1 cellular context compared by ENCODE assay signal in the genomic region with DNA sequence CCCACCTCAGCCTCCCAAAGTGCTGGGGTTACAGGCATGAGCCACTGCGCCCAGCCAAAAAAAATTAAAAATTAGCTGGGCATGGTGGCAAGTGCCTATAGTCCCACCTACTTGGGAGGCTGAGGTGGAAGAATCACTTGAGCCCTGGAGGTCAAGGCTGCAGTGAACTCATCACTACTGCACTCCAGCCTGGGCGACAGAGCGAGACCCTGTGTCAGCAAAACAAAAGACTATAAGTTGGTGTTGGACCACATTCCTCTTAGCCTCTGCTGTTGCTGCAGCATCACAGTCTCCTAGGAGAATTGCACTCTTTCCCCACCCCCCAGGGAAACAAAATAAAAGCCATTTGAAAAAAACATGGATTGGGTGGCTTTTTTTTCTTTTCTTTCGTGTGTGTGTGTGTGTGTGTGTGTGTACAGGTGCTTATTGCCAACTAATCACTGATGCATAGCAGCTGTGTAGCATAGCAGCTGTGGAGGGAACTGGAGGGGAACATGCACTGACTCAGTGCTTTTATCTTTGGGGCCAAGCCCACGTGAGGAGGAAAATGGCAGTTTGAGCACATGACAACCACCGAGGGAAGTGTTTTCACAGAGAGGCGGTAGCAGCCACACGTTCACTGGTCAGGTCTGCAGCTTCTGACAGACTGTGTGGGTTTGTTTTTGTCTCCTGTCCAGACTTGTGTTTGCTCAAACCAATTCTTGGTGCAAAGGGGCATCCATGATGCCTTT.
A peak's percentile ranks its signal among the peaks of the same experiment; 100 is the strongest.
TF ChIP-seq lines count a peak whose summit lies in the region.

No MANE protein-coding gene starts in this region.

TF ChIP-seq in K562, 482 proteins besides CTCF, POLR2A, EP300 and RAD21 (continued from another document and continues in another):
- TF ChIP-seq, protein P1, sequence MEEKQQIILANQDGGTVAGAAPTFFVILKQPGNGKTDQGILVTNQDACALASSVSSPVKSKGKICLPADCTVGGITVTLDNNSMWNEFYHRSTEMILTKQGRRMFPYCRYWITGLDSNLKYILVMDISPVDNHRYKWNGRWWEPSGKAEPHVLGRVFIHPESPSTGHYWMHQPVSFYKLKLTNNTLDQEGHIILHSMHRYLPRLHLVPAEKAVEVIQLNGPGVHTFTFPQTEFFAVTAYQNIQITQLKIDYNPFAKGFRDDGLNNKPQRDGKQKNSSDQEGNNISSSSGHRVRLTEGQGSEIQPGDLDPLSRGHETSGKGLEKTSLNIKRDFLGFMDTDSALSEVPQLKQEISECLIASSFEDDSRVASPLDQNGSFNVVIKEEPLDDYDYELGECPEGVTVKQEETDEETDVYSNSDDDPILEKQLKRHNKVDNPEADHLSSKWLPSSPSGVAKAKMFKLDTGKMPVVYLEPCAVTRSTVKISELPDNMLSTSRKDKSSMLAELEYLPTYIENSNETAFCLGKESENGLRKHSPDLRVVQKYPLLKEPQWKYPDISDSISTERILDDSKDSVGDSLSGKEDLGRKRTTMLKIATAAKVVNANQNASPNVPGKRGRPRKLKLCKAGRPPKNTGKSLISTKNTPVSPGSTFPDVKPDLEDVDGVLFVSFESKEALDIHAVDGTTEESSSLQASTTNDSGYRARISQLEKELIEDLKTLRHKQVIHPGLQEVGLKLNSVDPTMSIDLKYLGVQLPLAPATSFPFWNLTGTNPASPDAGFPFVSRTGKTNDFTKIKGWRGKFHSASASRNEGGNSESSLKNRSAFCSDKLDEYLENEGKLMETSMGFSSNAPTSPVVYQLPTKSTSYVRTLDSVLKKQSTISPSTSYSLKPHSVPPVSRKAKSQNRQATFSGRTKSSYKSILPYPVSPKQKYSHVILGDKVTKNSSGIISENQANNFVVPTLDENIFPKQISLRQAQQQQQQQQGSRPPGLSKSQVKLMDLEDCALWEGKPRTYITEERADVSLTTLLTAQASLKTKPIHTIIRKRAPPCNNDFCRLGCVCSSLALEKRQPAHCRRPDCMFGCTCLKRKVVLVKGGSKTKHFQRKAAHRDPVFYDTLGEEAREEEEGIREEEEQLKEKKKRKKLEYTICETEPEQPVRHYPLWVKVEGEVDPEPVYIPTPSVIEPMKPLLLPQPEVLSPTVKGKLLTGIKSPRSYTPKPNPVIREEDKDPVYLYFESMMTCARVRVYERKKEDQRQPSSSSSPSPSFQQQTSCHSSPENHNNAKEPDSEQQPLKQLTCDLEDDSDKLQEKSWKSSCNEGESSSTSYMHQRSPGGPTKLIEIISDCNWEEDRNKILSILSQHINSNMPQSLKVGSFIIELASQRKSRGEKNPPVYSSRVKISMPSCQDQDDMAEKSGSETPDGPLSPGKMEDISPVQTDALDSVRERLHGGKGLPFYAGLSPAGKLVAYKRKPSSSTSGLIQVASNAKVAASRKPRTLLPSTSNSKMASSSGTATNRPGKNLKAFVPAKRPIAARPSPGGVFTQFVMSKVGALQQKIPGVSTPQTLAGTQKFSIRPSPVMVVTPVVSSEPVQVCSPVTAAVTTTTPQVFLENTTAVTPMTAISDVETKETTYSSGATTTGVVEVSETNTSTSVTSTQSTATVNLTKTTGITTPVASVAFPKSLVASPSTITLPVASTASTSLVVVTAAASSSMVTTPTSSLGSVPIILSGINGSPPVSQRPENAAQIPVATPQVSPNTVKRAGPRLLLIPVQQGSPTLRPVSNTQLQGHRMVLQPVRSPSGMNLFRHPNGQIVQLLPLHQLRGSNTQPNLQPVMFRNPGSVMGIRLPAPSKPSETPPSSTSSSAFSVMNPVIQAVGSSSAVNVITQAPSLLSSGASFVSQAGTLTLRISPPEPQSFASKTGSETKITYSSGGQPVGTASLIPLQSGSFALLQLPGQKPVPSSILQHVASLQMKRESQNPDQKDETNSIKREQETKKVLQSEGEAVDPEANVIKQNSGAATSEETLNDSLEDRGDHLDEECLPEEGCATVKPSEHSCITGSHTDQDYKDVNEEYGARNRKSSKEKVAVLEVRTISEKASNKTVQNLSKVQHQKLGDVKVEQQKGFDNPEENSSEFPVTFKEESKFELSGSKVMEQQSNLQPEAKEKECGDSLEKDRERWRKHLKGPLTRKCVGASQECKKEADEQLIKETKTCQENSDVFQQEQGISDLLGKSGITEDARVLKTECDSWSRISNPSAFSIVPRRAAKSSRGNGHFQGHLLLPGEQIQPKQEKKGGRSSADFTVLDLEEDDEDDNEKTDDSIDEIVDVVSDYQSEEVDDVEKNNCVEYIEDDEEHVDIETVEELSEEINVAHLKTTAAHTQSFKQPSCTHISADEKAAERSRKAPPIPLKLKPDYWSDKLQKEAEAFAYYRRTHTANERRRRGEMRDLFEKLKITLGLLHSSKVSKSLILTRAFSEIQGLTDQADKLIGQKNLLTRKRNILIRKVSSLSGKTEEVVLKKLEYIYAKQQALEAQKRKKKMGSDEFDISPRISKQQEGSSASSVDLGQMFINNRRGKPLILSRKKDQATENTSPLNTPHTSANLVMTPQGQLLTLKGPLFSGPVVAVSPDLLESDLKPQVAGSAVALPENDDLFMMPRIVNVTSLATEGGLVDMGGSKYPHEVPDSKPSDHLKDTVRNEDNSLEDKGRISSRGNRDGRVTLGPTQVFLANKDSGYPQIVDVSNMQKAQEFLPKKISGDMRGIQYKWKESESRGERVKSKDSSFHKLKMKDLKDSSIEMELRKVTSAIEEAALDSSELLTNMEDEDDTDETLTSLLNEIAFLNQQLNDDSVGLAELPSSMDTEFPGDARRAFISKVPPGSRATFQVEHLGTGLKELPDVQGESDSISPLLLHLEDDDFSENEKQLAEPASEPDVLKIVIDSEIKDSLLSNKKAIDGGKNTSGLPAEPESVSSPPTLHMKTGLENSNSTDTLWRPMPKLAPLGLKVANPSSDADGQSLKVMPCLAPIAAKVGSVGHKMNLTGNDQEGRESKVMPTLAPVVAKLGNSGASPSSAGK (IDR thresholded peaks at IDR 0.05): peak; percentile 92
- TF ChIP-seq FOSL1 (tag; conservative IDR thresholded peaks at IDR 0.05) (peak; percentile 79), HDGF (IDR thresholded peaks at IDR 0.05) (no peak), COPS2 (conservative IDR thresholded peaks at IDR 0.05) (no peak), MYBL2 (IDR thresholded peaks at IDR 0.05; ENCODE audit: low read depth) (peak; percentile 35; the same call in 1 of the 2 replicates), MYBL2 (CRISPR knock-in tag; IDR thresholded peaks at IDR 0.05; ENCODE audit: borderline replicate concordance) (no peak), ZSCAN29 (IDR thresholded peaks at IDR 0.05) (no peak), ZNF445 (CRISPR knock-in tag; IDR thresholded peaks at IDR 0.05; ENCODE audit: low read depth) (no peak), HOXB6 (CRISPR knock-in tag; IDR thresholded peaks at IDR 0.05; ENCODE audit: borderline replicate concordance) (no peak), ZNF699 (CRISPR knock-in tag; IDR thresholded peaks at IDR 0.05; ENCODE audit: insufficient replicate concordance) (no peak), TARDBP (IDR thresholded peaks at IDR 0.05) (no peak), U2AF2 (optimal IDR thresholded peaks at IDR 0.05; ENCODE audit: low read depth, low read length) (no peak), SREBF1 (IDR thresholded peaks at IDR 0.05; ENCODE audit: borderline replicate concordance, low read depth, low read length) (no peak), ZNF780A (CRISPR knock-in tag; IDR thresholded peaks at IDR 0.05) (no peak), DIDO1 (tag; IDR thresholded peaks at IDR 0.05; ENCODE audit: low read depth) (no peak), SAFB2 (IDR thresholded peaks at IDR 0.05; ENCODE audit: borderline replicate concordance, low read depth, low read length, severe bottlenecking) (no peak), ZNF165 (CRISPR knock-in tag; IDR thresholded peaks at IDR 0.05; ENCODE audit: borderline replicate concordance) (0 out of 2 replicates have a peak, but pooled peaks have one; percentile 49), CHD4 (IDR thresholded peaks at IDR 0.05; ENCODE audit: insufficient read depth, insufficient replicate concordance, low read depth, low read length, poor library complexity, severe bottlenecking) (no peak), ZNF707 (CRISPR knock-in tag; conservative IDR thresholded peaks at IDR 0.05) (0 out of 2 replicates have a peak, but pooled peaks have one; percentile 23), KAT7 (CRISPR knock-in tag; IDR thresholded peaks at IDR 0.05; ENCODE audit: borderline replicate concordance) (no peak), SMAD3 (CRISPR knock-in tag; conservative IDR thresholded peaks at IDR 0.05) (0 out of 2 replicates have a peak, but pooled peaks have one; percentile 40), ID3 (CRISPR knock-in tag; IDR thresholded peaks at IDR 0.05) (no peak), ID3 (tag; IDR thresholded peaks at IDR 0.05) (no peak), CBFB (CRISPR knock-in tag; IDR thresholded peaks at IDR 0.05) (no peak)
- TF ChIP-seq, protein P2, sequence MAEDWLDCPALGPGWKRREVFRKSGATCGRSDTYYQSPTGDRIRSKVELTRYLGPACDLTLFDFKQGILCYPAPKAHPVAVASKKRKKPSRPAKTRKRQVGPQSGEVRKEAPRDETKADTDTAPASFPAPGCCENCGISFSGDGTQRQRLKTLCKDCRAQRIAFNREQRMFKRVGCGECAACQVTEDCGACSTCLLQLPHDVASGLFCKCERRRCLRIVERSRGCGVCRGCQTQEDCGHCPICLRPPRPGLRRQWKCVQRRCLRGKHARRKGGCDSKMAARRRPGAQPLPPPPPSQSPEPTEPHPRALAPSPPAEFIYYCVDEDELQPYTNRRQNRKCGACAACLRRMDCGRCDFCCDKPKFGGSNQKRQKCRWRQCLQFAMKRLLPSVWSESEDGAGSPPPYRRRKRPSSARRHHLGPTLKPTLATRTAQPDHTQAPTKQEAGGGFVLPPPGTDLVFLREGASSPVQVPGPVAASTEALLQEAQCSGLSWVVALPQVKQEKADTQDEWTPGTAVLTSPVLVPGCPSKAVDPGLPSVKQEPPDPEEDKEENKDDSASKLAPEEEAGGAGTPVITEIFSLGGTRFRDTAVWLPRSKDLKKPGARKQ (CRISPR knock-in tag; IDR thresholded peaks at IDR 0.05): no peak
- TF ChIP-seq, protein P3, sequence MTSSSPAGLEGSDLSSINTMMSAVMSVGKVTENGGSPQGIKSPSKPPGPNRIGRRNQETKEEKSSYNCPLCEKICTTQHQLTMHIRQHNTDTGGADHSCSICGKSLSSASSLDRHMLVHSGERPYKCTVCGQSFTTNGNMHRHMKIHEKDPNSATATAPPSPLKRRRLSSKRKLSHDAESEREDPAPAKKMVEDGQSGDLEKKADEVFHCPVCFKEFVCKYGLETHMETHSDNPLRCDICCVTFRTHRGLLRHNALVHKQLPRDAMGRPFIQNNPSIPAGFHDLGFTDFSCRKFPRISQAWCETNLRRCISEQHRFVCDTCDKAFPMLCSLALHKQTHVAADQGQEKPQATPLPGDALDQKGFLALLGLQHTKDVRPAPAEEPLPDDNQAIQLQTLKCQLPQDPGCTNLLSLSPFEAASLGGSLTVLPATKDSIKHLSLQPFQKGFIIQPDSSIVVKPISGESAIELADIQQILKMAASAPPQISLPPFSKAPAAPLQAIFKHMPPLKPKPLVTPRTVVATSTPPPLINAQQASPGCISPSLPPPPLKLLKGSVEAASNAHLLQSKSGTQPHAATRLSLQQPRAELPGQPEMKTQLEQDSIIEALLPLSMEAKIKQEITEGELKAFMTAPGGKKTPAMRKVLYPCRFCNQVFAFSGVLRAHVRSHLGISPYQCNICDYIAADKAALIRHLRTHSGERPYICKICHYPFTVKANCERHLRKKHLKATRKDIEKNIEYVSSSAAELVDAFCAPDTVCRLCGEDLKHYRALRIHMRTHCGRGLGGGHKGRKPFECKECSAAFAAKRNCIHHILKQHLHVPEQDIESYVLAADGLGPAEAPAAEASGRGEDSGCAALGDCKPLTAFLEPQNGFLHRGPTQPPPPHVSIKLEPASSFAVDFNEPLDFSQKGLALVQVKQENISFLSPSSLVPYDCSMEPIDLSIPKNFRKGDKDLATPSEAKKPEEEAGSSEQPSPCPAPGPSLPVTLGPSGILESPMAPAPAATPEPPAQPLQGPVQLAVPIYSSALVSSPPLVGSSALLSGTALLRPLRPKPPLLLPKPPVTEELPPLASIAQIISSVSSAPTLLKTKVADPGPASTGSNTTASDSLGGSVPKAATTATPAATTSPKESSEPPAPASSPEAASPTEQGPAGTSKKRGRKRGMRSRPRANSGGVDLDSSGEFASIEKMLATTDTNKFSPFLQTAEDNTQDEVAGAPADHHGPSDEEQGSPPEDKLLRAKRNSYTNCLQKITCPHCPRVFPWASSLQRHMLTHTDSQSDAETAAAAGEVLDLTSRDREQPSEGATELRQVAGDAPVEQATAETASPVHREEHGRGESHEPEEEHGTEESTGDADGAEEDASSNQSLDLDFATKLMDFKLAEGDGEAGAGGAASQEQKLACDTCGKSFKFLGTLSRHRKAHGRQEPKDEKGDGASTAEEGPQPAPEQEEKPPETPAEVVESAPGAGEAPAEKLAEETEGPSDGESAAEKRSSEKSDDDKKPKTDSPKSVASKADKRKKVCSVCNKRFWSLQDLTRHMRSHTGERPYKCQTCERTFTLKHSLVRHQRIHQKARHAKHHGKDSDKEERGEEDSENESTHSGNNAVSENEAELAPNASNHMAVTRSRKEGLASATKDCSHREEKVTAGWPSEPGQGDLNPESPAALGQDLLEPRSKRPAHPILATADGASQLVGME (CRISPR knock-in tag; IDR thresholded peaks at IDR 0.05): peak; percentile 83; the same call in 1 of the 2 replicates
- TF ChIP-seq, protein P4, sequence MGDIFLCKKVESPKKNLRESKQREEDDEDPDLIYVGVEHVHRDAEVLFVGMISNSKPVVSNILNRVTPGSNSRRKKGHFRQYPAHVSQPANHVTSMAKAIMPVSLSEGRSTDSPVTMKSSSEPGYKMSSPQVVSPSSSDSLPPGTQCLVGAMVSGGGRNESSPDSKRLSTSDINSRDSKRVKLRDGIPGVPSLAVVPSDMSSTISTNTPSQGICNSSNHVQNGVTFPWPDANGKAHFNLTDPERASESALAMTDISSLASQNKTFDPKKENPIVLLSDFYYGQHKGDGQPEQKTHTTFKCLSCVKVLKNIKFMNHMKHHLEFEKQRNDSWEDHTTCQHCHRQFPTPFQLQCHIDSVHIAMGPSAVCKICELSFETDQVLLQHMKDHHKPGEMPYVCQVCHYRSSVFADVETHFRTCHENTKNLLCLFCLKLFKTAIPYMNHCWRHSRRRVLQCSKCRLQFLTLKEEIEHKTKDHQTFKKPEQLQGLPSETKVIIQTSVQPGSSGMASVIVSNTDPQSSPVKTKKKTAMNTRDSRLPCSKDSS (IDR thresholded peaks at IDR 0.05; ENCODE audit: low read depth, partially characterized antibody): no peak
- TF ChIP-seq, protein P5, sequence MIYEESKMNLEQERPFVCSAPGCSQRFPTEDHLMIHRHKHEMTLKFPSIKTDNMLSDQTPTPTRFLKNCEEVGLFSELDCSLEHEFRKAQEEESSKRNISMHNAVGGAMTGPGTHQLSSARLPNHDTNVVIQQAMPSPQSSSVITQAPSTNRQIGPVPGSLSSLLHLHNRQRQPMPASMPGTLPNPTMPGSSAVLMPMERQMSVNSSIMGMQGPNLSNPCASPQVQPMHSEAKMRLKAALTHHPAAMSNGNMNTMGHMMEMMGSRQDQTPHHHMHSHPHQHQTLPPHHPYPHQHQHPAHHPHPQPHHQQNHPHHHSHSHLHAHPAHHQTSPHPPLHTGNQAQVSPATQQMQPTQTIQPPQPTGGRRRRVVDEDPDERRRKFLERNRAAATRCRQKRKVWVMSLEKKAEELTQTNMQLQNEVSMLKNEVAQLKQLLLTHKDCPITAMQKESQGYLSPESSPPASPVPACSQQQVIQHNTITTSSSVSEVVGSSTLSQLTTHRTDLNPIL (CRISPR knock-in tag; IDR thresholded peaks at IDR 0.05): no peak
